In the genomic region with DNA sequence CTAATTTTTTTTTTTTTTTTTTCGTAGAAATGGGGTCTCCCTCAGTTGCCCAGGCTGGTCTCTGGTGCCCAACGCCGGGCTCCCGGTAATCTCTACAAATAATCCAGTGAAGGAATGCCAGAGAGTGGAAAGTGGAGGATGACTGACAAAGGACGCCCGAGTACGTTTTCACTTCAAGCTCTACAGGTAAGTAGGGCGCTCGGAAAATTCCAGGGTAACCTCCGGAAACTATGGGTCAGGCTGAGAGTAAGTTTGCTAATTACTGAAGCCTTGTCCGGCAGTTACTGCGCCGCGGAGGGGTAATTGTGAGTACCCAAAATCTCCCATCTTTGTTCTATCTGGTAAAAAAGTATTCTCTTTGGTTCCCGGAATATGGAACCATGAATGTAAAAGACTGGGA, we compare ENCODE assay signal across 1 cellular context.
TF ChIP-seq lines count a peak whose summit lies in the region.

No MANE protein-coding gene starts in this region.

TF ChIP-seq in WTC11, 78 proteins besides CTCF, POLR2A, EP300 and RAD21 (continued from another document):
- TF ChIP-seq, protein P1, sequence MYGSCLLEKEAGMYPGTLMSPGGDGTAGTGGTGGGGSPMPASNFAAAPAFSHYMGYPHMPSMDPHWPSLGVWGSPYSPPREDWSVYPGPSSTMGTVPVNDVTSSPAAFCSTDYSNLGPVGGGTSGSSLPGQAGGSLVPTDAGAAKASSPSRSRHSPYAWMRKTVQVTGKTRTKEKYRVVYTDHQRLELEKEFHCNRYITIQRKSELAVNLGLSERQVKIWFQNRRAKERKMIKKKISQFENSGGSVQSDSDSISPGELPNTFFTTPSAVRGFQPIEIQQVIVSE (CRISPR knock-in tag; IDR thresholded peaks at IDR 0.05; ENCODE audit: borderline replicate concordance) = no peak
